In genomic region chr20:48298851-48299484, GRCh38 we compare ENCODE assay signal across 1 cellular context.
TF ChIP-seq lines count a peak whose summit lies in the region.

No MANE protein-coding gene starts in this region.

TF ChIP-seq in K562, 482 proteins besides CTCF, POLR2A, EP300 and RAD21 (continued from another document):
- TF ChIP-seq, protein P1, sequence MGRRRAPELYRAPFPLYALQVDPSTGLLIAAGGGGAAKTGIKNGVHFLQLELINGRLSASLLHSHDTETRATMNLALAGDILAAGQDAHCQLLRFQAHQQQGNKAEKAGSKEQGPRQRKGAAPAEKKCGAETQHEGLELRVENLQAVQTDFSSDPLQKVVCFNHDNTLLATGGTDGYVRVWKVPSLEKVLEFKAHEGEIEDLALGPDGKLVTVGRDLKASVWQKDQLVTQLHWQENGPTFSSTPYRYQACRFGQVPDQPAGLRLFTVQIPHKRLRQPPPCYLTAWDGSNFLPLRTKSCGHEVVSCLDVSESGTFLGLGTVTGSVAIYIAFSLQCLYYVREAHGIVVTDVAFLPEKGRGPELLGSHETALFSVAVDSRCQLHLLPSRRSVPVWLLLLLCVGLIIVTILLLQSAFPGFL (CRISPR knock-in tag; IDR thresholded peaks at IDR 0.05): no peak
- no peak for TF ChIP-seq CEBPB (tag; IDR thresholded peaks at IDR 0.05)
- TF ChIP-seq RBBP5 (IDR thresholded peaks at IDR 0.05; ENCODE audit: borderline replicate concordance, insufficient read depth, low read length, poor library complexity, severe bottlenecking): no peak
- no peak for TF ChIP-seq TFE3 (CRISPR knock-in tag; IDR thresholded peaks at IDR 0.05)
- peak; percentile 34; the same call in 1 of the 2 replicates for TF ChIP-seq FOSL1 (tag; conservative IDR thresholded peaks at IDR 0.05)
- TF ChIP-seq ELF1 (tag; IDR thresholded peaks at IDR 0.05): no peak
